In genomic region chr1:91737650-91738049, GRCh38 we compare ENCODE assay signal across 18 cellular contexts.
DNase-seq lines count a peak whose midpoint lies in the region; ATAC-seq and TF ChIP-seq lines count a peak whose summit lies in the region.
"Had no signal": no experiment of that assay in that cellular context is flagged by ENCODE, and none has a peak within 500 bp of the region (broad histone marks: within the 10 kb centered on the region; RNA-seq: fewer than 3 reads in every experiment).

No MANE protein-coding gene starts in this region.

- H3K27me3 ChIP-seq in lower lobe of right lung (ENCODE audit: low read depth) (no peaks in the 10 kb centered on the region), stomach (no peaks in the 10 kb centered on the region)
- H3K27me3 ChIP-seq: BE2C, foreskin keratinocyte had no signal

- H3K36me3 ChIP-seq in lower lobe of right lung (peaks cover 8% of the 10 kb centered on the region), stomach (peaks cover 4 to 18% (median 13%) of the 10 kb centered on the region in 4 donors)
- H3K36me3 ChIP-seq: BE2C had no signal

- TF ChIP-seq CTCF in HFFc6 (IDR thresholded peaks at IDR 0.05) (no peak), MCF 10A (IDR thresholded peaks at IDR 0.05; ENCODE audit: unreplicated experiment) (no peak), lower lobe of right lung (IDR thresholded peaks at IDR 0.05) (no peak), stomach (IDR thresholded peaks at IDR 0.05) (no peak)

- peaks cover 26% of the 10 kb centered on the region for H3K4me1 ChIP-seq in lower lobe of right lung
- H3K4me1 ChIP-seq in stomach = peaks cover 7 to 48% (median 20%) of the 10 kb centered on the region in 4 donors
- H3K4me1 ChIP-seq: BE2C had no signal

- BruUV-seq in MCF 10A (replicated peaks; lab: Mats Ljungman, UMichigan) = no TSS peak

- no peak for TF ChIP-seq EP300 in stomach (IDR thresholded peaks at IDR 0.05)

- H3K4me3 ChIP-seq in lower lobe of right lung (no peak overlapping the region), stomach (no peak overlapping the region)
- H3K4me3 ChIP-seq: skin epidermis had no signal

- POLR2A ChIA-PET in MCF 10A (lab: Yijun Ruan, JAX) = interaction anchor here (0.6 to 2.8 kb wide), 29 partner anchors 9 to 716 kb away, joined by 3 to 28 read pairs (median 4); partner anchors contain the start of genes TGFBR3 and ZNF644

- no peak for ATAC-seq in lower lobe of right lung
- ATAC-seq in HG02571 (IDR thresholded peaks at IDR 0.05; ENCODE audit: unreplicated experiment) = no peak
- ATAC-seq: activated T-cell treated with anti-CD3 and anti-CD28 coated beads, Interleukin-2, amount 50 U/mL, for 4 hours; T-helper 17 cell had no signal

- CTCF ChIA-PET in MCF 10A (lab: Yijun Ruan, JAX) = interaction anchor here (0.7 to 2.6 kb wide), 12 partner anchors 9 to 256 kb away, joined by 3 to 17 read pairs (median 4); partner anchors contain the start of gene TGFBR3

- no peaks in the 10 kb centered on the region for H3K9me3 ChIP-seq in lower lobe of right lung
- no peaks in the 10 kb centered on the region for H3K9me3 ChIP-seq in stomach
- H3K9me3 ChIP-seq: BE2C had no signal

- DNase-seq in HFFc6 (no peak), MCF 10A (ENCODE audit: unreplicated experiment) (no peak), lower lobe of right lung (no peak), stomach (no peak), OCI-M1 (lab: John Stamatoyannopoulos, UW) (no peak), amygdala (lab: John Stamatoyannopoulos, UW) (no peak)
- no peak for DNase-seq in stimulated activated CD4-positive, alpha-beta T cell treated with anti-CD3 and anti-CD28 coated beads, Interleukin-15, amount 100 ng/mL, for 24 hours
- DNase-seq: activated CD4-positive, alpha-beta T cell treated with anti-CD3 and anti-CD28 coated beads for 48 hours; activated T-cell treated with anti-CD3 and anti-CD28 coated beads, Interleukin-2, amount 50 U/mL, for 4 hours; BE2C; Kasumi-1; naive B cell; NCI-H1694; NCI-H526; T-helper 17 cell had no signal

- H3K4me1 Mint-ChIP-seq in HFFc6 (ENCODE audit: low read depth) (peaks cover 85% of the 10 kb centered on the region), MCF 10A (ENCODE audit: insufficient read depth, unreplicated experiment) (peaks cover 55% of the 10 kb centered on the region)
- H3K4me1 Mint-ChIP-seq: naive B cell had no signal

- WGBS in stomach, 5 donors = 93 to 97% (median 95%) methylated on average over 4 of the region's 4 CpGs

- H3K27me3 Mint-ChIP-seq in HFFc6 (ENCODE audit: insufficient read depth) (peaks cover 5% of the 10 kb centered on the region), MCF 10A (ENCODE audit: insufficient read depth, unreplicated experiment) (no peaks in the 10 kb centered on the region)
- H3K27me3 Mint-ChIP-seq: T-helper 17 cell had no signal

- H3K4me3 Mint-ChIP-seq in HFFc6 (peak overlapping the region; percentile 83; the same call in 1 of the 2 replicates), MCF 10A (ENCODE audit: unreplicated experiment) (no peak overlapping the region)
- H3K4me3 Mint-ChIP-seq: activated T-cell treated with anti-CD3 and anti-CD28 coated beads, Interleukin-2, amount 50 U/mL, for 4 hours; naive B cell; T-helper 17 cell had no signal

- no peaks in the 10 kb centered on the region for H3K9me3 Mint-ChIP-seq in HFFc6
- H3K9me3 Mint-ChIP-seq in MCF 10A (ENCODE audit: unreplicated experiment) = no peaks in the 10 kb centered on the region
- H3K9me3 Mint-ChIP-seq: activated T-cell treated with anti-CD3 and anti-CD28 coated beads, Interleukin-2, amount 50 U/mL, for 4 hours had no signal

- H3K27ac ChIP-seq in lower lobe of right lung (peak overlapping the region; percentile 78), stomach (peak overlapping the region in 4 of 5 donors; percentile 71 to 83 (median 73))
- H3K27ac ChIP-seq: foreskin keratinocyte had no signal

- H3K27ac Mint-ChIP-seq in HFFc6 = peak overlapping the region; percentile 99
- peak overlapping the region; percentile 94 for H3K27ac Mint-ChIP-seq in MCF 10A (ENCODE audit: low read depth, unreplicated experiment)
- H3K27ac Mint-ChIP-seq: naive B cell had no signal

- TF ChIP-seq POLR2A in stomach (IDR thresholded peaks at IDR 0.05) = no peak

- intact Hi-C loops in MCF 10A (cut with micrococcal nuclease) = loop anchor here (5.0 kb wide), 1 partner anchor 190 kb away; no protein-coding TSS in a partner anchor
- intact Hi-C loops in lower lobe of right lung (cut with DNase I) = no loop called here
- intact Hi-C loops in stomach (cut with DNase I; ENCODE audit: low total_unique reads) = no loop called here

- H3K36me3 Mint-ChIP-seq in HFFc6 (ENCODE audit: low read depth) = peaks cover 25% of the 10 kb centered on the region
- peaks cover 40% of the 10 kb centered on the region for H3K36me3 Mint-ChIP-seq in MCF 10A (ENCODE audit: insufficient read depth, unreplicated experiment)
- H3K36me3 Mint-ChIP-seq: naive B cell had no signal
